ENCODE assay signal across 21 cellular contexts in genomic region chr2:223841436-223842180, GRCh38. TPM values are rescaled to one million over a fixed set of nuclear protein-coding genes. Genes with fewer than 3 reads are reported as not detected.
DNase-seq lines count a peak whose midpoint lies in the region; ATAC-seq, FAIRE-seq and TF ChIP-seq lines count a peak whose summit lies in the region.
"Had no signal": no experiment of that assay in that cellular context is flagged by ENCODE, and none has a peak within 500 bp of the region (broad histone marks: within the 10 kb centered on the region; RNA-seq: fewer than 3 reads in every experiment).

No MANE protein-coding gene starts in this region.

- H3K27me3 Mint-ChIP-seq in stimulated activated naive CD8-positive, alpha-beta T cell treated with anti-CD3 and anti-CD28 coated beads, Interleukin-15, amount 100 ng/mL, for 72 hours, result peaks cover 4% of the 10 kb centered on the region

- no peak overlapping the region for H3K9ac ChIP-seq in BLaER1

- H3K27ac Mint-ChIP-seq in stimulated activated naive CD8-positive, alpha-beta T cell treated with anti-CD3 and anti-CD28 coated beads, Interleukin-15, amount 100 ng/mL, for 72 hours, result no peak overlapping the region
- H3K27ac Mint-ChIP-seq: activated naive CD4-positive, alpha-beta T cell treated with anti-CD3 and anti-CD28 coated beads, Interleukin-2, amount 10 ng/mL, durations not matched to agents 7 days and 5 days had no signal

- no peaks in the 10 kb centered on the region for H3K9me3 ChIP-seq in BLaER1
- H3K9me3 ChIP-seq: left ventricle myocardium inferior, suprapubic skin had no signal

- 0 out of 2 replicates have a peak overlapping the region, but pooled peaks have one; percentile 5 for H3K4me2 ChIP-seq in BLaER1

- no peak overlapping the region for H3K27ac ChIP-seq in BLaER1
- H3K27ac ChIP-seq: brain microvascular endothelial cell, left ventricle myocardium inferior, suprapubic skin had no signal

- peaks cover 10% of the 10 kb centered on the region for H3K4me1 ChIP-seq in BLaER1

- no peaks in the 10 kb centered on the region for H3K9me3 Mint-ChIP-seq in stimulated activated naive CD8-positive, alpha-beta T cell treated with anti-CD3 and anti-CD28 coated beads, Interleukin-15, amount 100 ng/mL, for 72 hours
- H3K9me3 Mint-ChIP-seq: activated naive CD4-positive, alpha-beta T cell treated with anti-CD3 and anti-CD28 coated beads, Interleukin-2, amount 10 ng/mL, durations not matched to agents 7 days and 5 days; naive thymus-derived CD8-positive, alpha-beta T cell had no signal

- no peak for TF ChIP-seq POLR2A in erythroblast (IDR thresholded peaks at IDR 0.05; ENCODE audit: low read length)

- no peak overlapping the region for H3K4me3 ChIP-seq in BLaER1
- H3K4me3 ChIP-seq: left ventricle myocardium inferior, suprapubic skin had no signal

- peaks cover 5% of the 10 kb centered on the region for H3K4me1 Mint-ChIP-seq in stimulated activated naive CD8-positive, alpha-beta T cell treated with anti-CD3 and anti-CD28 coated beads, Interleukin-15, amount 100 ng/mL, for 72 hours

- no peak for FAIRE-seq in RCC 7860 (lab: Jason Lieb, UNC)

- peak; percentile 22 for ATAC-seq in GM18867 (IDR thresholded peaks at IDR 0.05; ENCODE audit: unreplicated experiment)
- ATAC-seq in stimulated activated naive CD8-positive, alpha-beta T cell treated with anti-CD3 and anti-CD28 coated beads, Interleukin-15, amount 100 ng/mL, for 72 hours, result no peak
- ATAC-seq: naive thymus-derived CD8-positive, alpha-beta T cell had no signal

- no peaks in the 10 kb centered on the region for H4K20me1 ChIP-seq in BLaER1

- H3K36me3 ChIP-seq in BLaER1, result no peaks in the 10 kb centered on the region
- H3K36me3 ChIP-seq: brain microvascular endothelial cell, left ventricle myocardium inferior, suprapubic skin had no signal

- no peak overlapping the region for H3K4me3 Mint-ChIP-seq in stimulated activated naive CD8-positive, alpha-beta T cell treated with anti-CD3 and anti-CD28 coated beads, Interleukin-15, amount 100 ng/mL, for 72 hours
- H3K4me3 Mint-ChIP-seq: activated naive CD4-positive, alpha-beta T cell treated with anti-CD3 and anti-CD28 coated beads, Interleukin-2, amount 10 ng/mL, durations not matched to agents 7 days and 5 days; naive thymus-derived CD8-positive, alpha-beta T cell had no signal

- DNase-seq in NCI-H82 treated with DMSO at 0.1 percent for 48 hours (lab: John Stamatoyannopoulos, UW; ENCODE audit: unreplicated experiment) (peak; percentile 91), foreskin melanocyte (peak; percentile 66), occipital lobe (lab: John Stamatoyannopoulos, UW) (no peak), erythroblast (lab: John Stamatoyannopoulos, UW) (no peak), RCC 7860 (ENCODE audit: low spot score) (no peak)
- no peak for DNase-seq in stimulated activated naive CD8-positive, alpha-beta T cell treated with anti-CD3 and anti-CD28 coated beads, Interleukin-15, amount 100 ng/mL, for 72 hours
- DNase-seq: ACHN; activated CD4-positive, alpha-beta T cell treated with anti-CD3 and anti-CD28 coated beads for 48 hours; activated naive CD4-positive, alpha-beta T cell treated with anti-CD3 and anti-CD28 coated beads, Interleukin-2, amount 10 ng/mL, durations not matched to agents 7 days and 5 days; brain microvascular endothelial cell; effector CD8-positive, alpha-beta T cell; Kasumi-1; left ventricle myocardium inferior; naive thymus-derived CD8-positive, alpha-beta T cell; NCI-H187 treated with DMSO at 0.1 percent for 48 hours; NCI-H510A treated with DMSO at 0.1 percent for 48 hours; Right ventricle myocardium superior; T-helper 2 cell had no signal

- H3K27me3 ChIP-seq in BLaER1, result no peaks in the 10 kb centered on the region
- H3K27me3 ChIP-seq: brain microvascular endothelial cell, suprapubic skin had no signal

RNA-seq across cellular contexts. Expression of gene AP1S3, which starts 4.2 kb away (rescaled TPM):
- total RNA-seq in occipital lobe, result 2.7 TPM

Comparison
In these comparisons a context has a peak if more than half of its experiments do, and no peak if none do; other contexts are left out.
1. DNase-seq: peak in NCI-H82 treated with DMSO at 0.1 percent for 48 hours (single experiment) and foreskin melanocyte (single experiment); none in stimulated activated naive CD8-positive, alpha-beta T cell treated with anti-CD3 and anti-CD28 coated beads, Interleukin-15, amount 100 ng/mL, for 72 hours (0 of 2), occipital lobe (single experiment), erythroblast (0 of 2) and RCC 7860 (single experiment).